In the genomic region with DNA sequence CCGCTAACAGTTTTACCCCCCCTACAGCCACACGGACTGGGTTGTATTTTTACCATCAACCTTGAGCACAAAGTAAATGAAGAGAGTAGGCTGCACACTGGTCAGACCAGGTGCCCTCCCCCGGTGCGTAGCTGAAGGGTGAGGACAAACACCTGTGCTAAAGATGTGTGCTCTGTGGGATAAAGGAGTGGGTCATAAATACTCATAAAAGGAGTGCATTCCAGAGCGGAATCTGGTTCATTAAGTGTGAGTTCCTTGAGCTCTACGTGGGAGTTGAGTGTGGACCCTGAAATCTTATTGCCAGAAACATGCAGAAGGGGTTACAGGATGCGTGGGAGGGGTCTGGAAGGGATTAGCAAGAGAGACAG, we compare ENCODE assay signal across 14 cellular contexts.
A peak's percentile ranks its signal among the peaks of the same experiment; 100 is the strongest.
DNase-seq lines count a peak whose midpoint lies in the region; ATAC-seq lines count a peak whose summit lies in the region.
"Had no signal": no experiment of that assay in that cellular context is flagged by ENCODE, and none has a peak within 500 bp of the region (broad histone marks: within the 10 kb centered on the region; RNA-seq: fewer than 3 reads in every experiment).

No MANE protein-coding gene starts in this region.

- H3K9ac ChIP-seq in HUES64 (ENCODE audit: low read depth, low read length): no peak overlapping the region
- H3K9ac ChIP-seq in iPS-18a (ENCODE audit: low read length): no peak overlapping the region

- no peak for ATAC-seq in GM18502 (IDR thresholded peaks at IDR 0.05; ENCODE audit: poor library complexity, unreplicated experiment)
- ATAC-seq: GM12878; stimulated activated naive B cell treated with anti-CD40 and anti-IgM and Interleukin-4, amounts not matched to agents 10 μg/mL and 1 μg/mL and 100 μg/mL, for 72 hours had no signal

- 72% methylated on average over 6 of the region's 7 CpGs for WGBS in HUES64

- H3K4me1 ChIP-seq in HUES64 (ENCODE audit: insufficient read depth, low read length): peaks cover 56% of the 10 kb centered on the region
- peaks cover 47% of the 10 kb centered on the region for H3K4me1 ChIP-seq in iPS-18a (ENCODE audit: control insufficient read depth, low read depth, low read length)

- H3K4me3 ChIP-seq in HUES64 (ENCODE audit: low read length) (no peak overlapping the region), iPS-18a (ENCODE audit: low read length) (peak overlapping the region; percentile 0)
- H3K4me3 ChIP-seq: GM12878, SJCRH30 had no signal

- H3K27ac ChIP-seq in HUES64 (ENCODE audit: low read depth, low read length) (peak overlapping the region; percentile 54; the same call in 1 of the 2 replicates), iPS-18a (ENCODE audit: low read length) (no peak overlapping the region), temporal lobe (ENCODE audit: low read depth, low read length) (peak overlapping the region; percentile 67)
- H3K27ac ChIP-seq: C4-2B, SJCRH30 had no signal

- DNase-seq in NCI-H510A treated with DMSO at 0.1 percent for 48 hours (lab: John Stamatoyannopoulos, UW) (peak; percentile 90), medulla oblongata (ENCODE audit: extremely low spot score) (no peak)
- DNase-seq in activated CD8-positive, alpha-beta memory T cell treated with anti-CD3 and anti-CD28 coated beads, Interleukin-2, amount 50 U/mL, for 4 hours: no peak
- DNase-seq: cerebellar nuclear complex; NCI-H2081 treated with DMSO at 0.1 percent for 48 hours; OCI-M1; SJCRH30; stimulated activated naive B cell treated with anti-CD40 and anti-IgM and Interleukin-4, amounts not matched to agents 10 μg/mL and 1 μg/mL and 100 μg/mL, for 72 hours had no signal

- H3K36me3 ChIP-seq in HUES64 (ENCODE audit: insufficient read depth, low read length): no peaks in the 10 kb centered on the region
- no peaks in the 10 kb centered on the region for H3K36me3 ChIP-seq in iPS-18a (ENCODE audit: control insufficient read depth, low read depth, low read length)

- no peaks in the 10 kb centered on the region for H3K27me3 ChIP-seq in HUES64 (ENCODE audit: insufficient read depth, low read length)
- no peaks in the 10 kb centered on the region for H3K27me3 ChIP-seq in iPS-18a (ENCODE audit: control insufficient read depth, insufficient read depth, low read length)
- H3K27me3 ChIP-seq: SJCRH30 had no signal

- no peaks in the 10 kb centered on the region for H3K9me3 ChIP-seq in HUES64 (ENCODE audit: insufficient read depth, low read depth, low read length)
- H3K9me3 ChIP-seq in iPS-18a (ENCODE audit: control insufficient read depth, low read depth, low read length): no peaks in the 10 kb centered on the region
- H3K9me3 ChIP-seq: SJCRH30 had no signal
